In the genomic region with DNA sequence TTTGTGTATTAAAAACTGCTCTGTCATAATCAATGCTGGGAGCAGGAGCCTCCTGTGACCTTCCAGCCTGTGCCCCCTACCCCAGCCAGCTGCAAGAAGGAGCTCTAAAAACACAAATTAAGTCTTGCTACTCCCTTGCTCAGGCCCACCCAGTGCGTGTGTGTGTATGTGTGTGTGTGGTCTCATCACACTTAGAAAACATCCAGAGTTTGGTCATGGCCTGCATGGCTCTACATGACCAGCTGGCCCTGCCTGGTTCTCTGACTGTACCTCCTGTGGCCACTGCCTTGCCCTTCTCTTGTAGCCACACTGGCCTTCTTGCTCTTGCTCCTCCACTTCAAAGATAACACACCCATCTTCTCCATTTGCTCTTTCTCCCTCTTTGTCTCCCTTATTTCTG, we compare ENCODE assay signal across 2 cellular contexts.
TF ChIP-seq lines count a peak whose summit lies in the region.

No MANE protein-coding gene starts in this region.

TF ChIP-seq in IMR-90, 13 proteins besides CTCF, POLR2A, EP300 and RAD21:
- TF ChIP-seq SMC3 (IDR thresholded peaks at IDR 0.05; ENCODE audit: low read depth, low read length) (no peak), MXI1 (IDR thresholded peaks at IDR 0.05; ENCODE audit: borderline replicate concordance, low read depth, low read length) (no peak), RCOR1 (IDR thresholded peaks at IDR 0.05; ENCODE audit: insufficient replicate concordance, low read length) (no peak), FOS (IDR thresholded peaks at IDR 0.05; ENCODE audit: low read depth, low read length) (no peak), NFE2L2 (IDR thresholded peaks at IDR 0.05; ENCODE audit: low read depth, low read length) (no peak), CHD1 (IDR thresholded peaks at IDR 0.05; ENCODE audit: low read depth, low read length) (no peak), CEBPB (IDR thresholded peaks at IDR 0.05; ENCODE audit: low read depth, low read length) (no peak)

TF ChIP-seq in WTC11, 78 proteins besides CTCF, POLR2A, EP300 and RAD21:
- TF ChIP-seq JAZF1 (CRISPR knock-in tag; IDR thresholded peaks at IDR 0.05) (no peak), NFYB (CRISPR knock-in tag; conservative IDR thresholded peaks at IDR 0.05; ENCODE audit: low read depth) (no peak), E2F4 (CRISPR knock-in tag; IDR thresholded peaks at IDR 0.05; ENCODE audit: borderline replicate concordance, low read depth) (no peak), ZNF138 (CRISPR knock-in tag; conservative IDR thresholded peaks at IDR 0.05) (no peak), USF1 (CRISPR knock-in tag; IDR thresholded peaks at IDR 0.05) (no peak), ELF4 (CRISPR knock-in tag; IDR thresholded peaks at IDR 0.05; ENCODE audit: low read depth) (no peak), CDX4 (CRISPR knock-in tag; IDR thresholded peaks at IDR 0.05; ENCODE audit: borderline replicate concordance) (no peak), TCF7 (CRISPR knock-in tag; IDR thresholded peaks at IDR 0.05; ENCODE audit: low read depth) (no peak), TEAD1 (CRISPR knock-in tag; IDR thresholded peaks at IDR 0.05) (no peak), ZNF232 (CRISPR knock-in tag; IDR thresholded peaks at IDR 0.05) (no peak), MYBL2 (CRISPR knock-in tag; IDR thresholded peaks at IDR 0.05) (no peak), ETV6 (CRISPR knock-in tag; IDR thresholded peaks at IDR 0.05) (no peak)
- TF ChIP-seq, protein P1, sequence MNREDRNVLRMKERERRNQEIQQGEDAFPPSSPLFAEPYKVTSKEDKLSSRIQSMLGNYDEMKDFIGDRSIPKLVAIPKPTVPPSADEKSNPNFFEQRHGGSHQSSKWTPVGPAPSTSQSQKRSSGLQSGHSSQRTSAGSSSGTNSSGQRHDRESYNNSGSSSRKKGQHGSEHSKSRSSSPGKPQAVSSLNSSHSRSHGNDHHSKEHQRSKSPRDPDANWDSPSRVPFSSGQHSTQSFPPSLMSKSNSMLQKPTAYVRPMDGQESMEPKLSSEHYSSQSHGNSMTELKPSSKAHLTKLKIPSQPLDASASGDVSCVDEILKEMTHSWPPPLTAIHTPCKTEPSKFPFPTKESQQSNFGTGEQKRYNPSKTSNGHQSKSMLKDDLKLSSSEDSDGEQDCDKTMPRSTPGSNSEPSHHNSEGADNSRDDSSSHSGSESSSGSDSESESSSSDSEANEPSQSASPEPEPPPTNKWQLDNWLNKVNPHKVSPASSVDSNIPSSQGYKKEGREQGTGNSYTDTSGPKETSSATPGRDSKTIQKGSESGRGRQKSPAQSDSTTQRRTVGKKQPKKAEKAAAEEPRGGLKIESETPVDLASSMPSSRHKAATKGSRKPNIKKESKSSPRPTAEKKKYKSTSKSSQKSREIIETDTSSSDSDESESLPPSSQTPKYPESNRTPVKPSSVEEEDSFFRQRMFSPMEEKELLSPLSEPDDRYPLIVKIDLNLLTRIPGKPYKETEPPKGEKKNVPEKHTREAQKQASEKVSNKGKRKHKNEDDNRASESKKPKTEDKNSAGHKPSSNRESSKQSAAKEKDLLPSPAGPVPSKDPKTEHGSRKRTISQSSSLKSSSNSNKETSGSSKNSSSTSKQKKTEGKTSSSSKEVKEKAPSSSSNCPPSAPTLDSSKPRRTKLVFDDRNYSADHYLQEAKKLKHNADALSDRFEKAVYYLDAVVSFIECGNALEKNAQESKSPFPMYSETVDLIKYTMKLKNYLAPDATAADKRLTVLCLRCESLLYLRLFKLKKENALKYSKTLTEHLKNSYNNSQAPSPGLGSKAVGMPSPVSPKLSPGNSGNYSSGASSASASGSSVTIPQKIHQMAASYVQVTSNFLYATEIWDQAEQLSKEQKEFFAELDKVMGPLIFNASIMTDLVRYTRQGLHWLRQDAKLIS (CRISPR knock-in tag; IDR thresholded peaks at IDR 0.05; ENCODE audit: borderline replicate concordance): no peak
- TF ChIP-seq, protein P2, sequence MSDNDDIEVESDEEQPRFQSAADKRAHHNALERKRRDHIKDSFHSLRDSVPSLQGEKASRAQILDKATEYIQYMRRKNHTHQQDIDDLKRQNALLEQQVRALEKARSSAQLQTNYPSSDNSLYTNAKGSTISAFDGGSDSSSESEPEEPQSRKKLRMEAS (CRISPR knock-in tag; IDR thresholded peaks at IDR 0.05): no peak
- TF ChIP-seq, protein P3, sequence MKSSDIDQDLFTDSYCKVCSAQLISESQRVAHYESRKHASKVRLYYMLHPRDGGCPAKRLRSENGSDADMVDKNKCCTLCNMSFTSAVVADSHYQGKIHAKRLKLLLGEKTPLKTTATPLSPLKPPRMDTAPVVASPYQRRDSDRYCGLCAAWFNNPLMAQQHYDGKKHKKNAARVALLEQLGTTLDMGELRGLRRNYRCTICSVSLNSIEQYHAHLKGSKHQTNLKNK (CRISPR knock-in tag; IDR thresholded peaks at IDR 0.05): no peak
- TF ChIP-seq, protein P4, sequence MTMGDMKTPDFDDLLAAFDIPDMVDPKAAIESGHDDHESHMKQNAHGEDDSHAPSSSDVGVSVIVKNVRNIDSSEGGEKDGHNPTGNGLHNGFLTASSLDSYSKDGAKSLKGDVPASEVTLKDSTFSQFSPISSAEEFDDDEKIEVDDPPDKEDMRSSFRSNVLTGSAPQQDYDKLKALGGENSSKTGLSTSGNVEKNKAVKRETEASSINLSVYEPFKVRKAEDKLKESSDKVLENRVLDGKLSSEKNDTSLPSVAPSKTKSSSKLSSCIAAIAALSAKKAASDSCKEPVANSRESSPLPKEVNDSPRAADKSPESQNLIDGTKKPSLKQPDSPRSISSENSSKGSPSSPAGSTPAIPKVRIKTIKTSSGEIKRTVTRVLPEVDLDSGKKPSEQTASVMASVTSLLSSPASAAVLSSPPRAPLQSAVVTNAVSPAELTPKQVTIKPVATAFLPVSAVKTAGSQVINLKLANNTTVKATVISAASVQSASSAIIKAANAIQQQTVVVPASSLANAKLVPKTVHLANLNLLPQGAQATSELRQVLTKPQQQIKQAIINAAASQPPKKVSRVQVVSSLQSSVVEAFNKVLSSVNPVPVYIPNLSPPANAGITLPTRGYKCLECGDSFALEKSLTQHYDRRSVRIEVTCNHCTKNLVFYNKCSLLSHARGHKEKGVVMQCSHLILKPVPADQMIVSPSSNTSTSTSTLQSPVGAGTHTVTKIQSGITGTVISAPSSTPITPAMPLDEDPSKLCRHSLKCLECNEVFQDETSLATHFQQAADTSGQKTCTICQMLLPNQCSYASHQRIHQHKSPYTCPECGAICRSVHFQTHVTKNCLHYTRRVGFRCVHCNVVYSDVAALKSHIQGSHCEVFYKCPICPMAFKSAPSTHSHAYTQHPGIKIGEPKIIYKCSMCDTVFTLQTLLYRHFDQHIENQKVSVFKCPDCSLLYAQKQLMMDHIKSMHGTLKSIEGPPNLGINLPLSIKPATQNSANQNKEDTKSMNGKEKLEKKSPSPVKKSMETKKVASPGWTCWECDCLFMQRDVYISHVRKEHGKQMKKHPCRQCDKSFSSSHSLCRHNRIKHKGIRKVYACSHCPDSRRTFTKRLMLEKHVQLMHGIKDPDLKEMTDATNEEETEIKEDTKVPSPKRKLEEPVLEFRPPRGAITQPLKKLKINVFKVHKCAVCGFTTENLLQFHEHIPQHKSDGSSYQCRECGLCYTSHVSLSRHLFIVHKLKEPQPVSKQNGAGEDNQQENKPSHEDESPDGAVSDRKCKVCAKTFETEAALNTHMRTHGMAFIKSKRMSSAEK (CRISPR knock-in tag; IDR thresholded peaks at IDR 0.05; ENCODE audit: borderline replicate concordance): no peak
TF ChIP-seq in WTC11: peak in this region for 0.
